In the genomic region with DNA sequence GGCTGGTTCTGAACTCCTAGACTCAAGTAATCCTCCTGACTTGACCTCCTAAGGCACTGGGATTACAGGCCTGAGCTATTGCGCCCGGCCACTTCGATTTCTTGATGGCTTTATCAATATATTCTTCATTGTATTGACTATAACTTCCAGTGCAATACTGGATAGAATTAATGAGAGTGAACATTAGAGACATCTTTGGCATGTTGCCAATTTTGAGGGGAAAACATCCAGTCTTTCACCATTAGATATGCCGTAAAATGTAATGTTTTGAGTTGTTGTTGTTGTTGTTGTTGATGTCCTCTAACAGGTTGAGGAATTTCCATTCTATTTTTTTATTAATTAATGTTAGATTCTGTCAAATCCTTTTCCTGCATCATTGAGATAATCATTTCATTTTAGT, we compare ENCODE assay signal across 20 cellular contexts.
DNase-seq lines count a peak whose midpoint lies in the region; ATAC-seq, FAIRE-seq and TF ChIP-seq lines count a peak whose summit lies in the region.
"Had no signal": no experiment of that assay in that cellular context is flagged by ENCODE, and none has a peak within 500 bp of the region (broad histone marks: within the 10 kb centered on the region; RNA-seq: fewer than 3 reads in every experiment).

No MANE protein-coding gene starts in this region.

- H2AFZ ChIP-seq in HepG2 (ENCODE audit: low read length) (no peak overlapping the region), K562 (ENCODE audit: low read depth, low read length) (no peak overlapping the region)

- CTCF ChIA-PET in HepG2 (lab: Yijun Ruan, JAX; ENCODE audit: low intra/inter-chr PET ratio, low total read pairs) (no interaction called here), K562 (lab: Yijun Ruan, JAX; ENCODE audit: low intra/inter-chr PET ratio) (no interaction called here)

- TF ChIP-seq RAD21 in HepG2 (CRISPR knock-in tag; IDR thresholded peaks at IDR 0.05) (no peak), K562 (CRISPR knock-in tag; conservative IDR thresholded peaks at IDR 0.05 in 1 of 2, IDR thresholded peaks at IDR 0.05 in 1 of 2) (no peak)

- no peaks in the 10 kb centered on the region for H3K9me1 ChIP-seq in K562 (ENCODE audit: control insufficient read depth, insufficient read depth, low read length)

- TF ChIP-seq EP300 in HepG2 (IDR thresholded peaks at IDR 0.05; ENCODE audit: low read depth in 2 of 2, low read length in 2 of 2), result no peak
- TF ChIP-seq EP300 in HepG2 (CRISPR knock-in tag; IDR thresholded peaks at IDR 0.05; ENCODE audit: borderline replicate concordance), result no peak
- TF ChIP-seq EP300 in K562 (IDR thresholded peaks at IDR 0.05; ENCODE audit: low read length), result no peak

- H3K79me2 ChIP-seq in HepG2 (ENCODE audit: insufficient read depth, low read length) (no peaks in the 10 kb centered on the region), K562 (ENCODE audit: control insufficient read depth, insufficient read depth, low read length) (no peaks in the 10 kb centered on the region)

- intact Hi-C loops in HepG2 (cut with micrococcal nuclease; ENCODE audit: unreplicated experiment) (no loop called here), right lobe of liver (cut with DNase I) (no loop called here), K562 (cut with micrococcal nuclease) (no loop called here)

- BruUV-seq in HepG2 (replicated peaks; lab: Mats Ljungman, UMichigan) (no TSS peak), K562 (replicated peaks; lab: Mats Ljungman, UMichigan) (no TSS peak)

- TF ChIP-seq POLR2A in HepG2 (IDR thresholded peaks at IDR 0.05; ENCODE audit: insufficient read depth in 1 of 2, low read depth in 2 of 2, low read length in 2 of 2) (no peak), right lobe of liver (IDR thresholded peaks at IDR 0.05) (no peak), K562 (conservative IDR thresholded peaks at IDR 0.05) (no peak)

- H3K27ac ChIP-seq in HepG2 (ENCODE audit: extremely low read length, insufficient read depth, low read length), result no peak overlapping the region
- no peak overlapping the region for H3K27ac ChIP-seq in right lobe of liver
- H3K27ac ChIP-seq in K562 (ENCODE audit: extremely low read depth, low read depth, low read length), result no peak overlapping the region
- no peak overlapping the region for H3K27ac ChIP-seq in small intestine (ENCODE audit: low read depth in 1 of 2, low read length in 1 of 2)

- no peaks in the 10 kb centered on the region for H3K9me3 ChIP-seq in HepG2 (ENCODE audit: low read length)
- H3K9me3 ChIP-seq in right lobe of liver, result no peaks in the 10 kb centered on the region
- H3K9me3 ChIP-seq in K562 (replicated peaks; ENCODE audit: control insufficient read depth, insufficient read depth, low read depth, low read length), result no peaks in the 10 kb centered on the region
- H3K9me3 ChIP-seq in small intestine (ENCODE audit: control insufficient read depth, low read depth), result no peaks in the 10 kb centered on the region
- H3K9me3 ChIP-seq: BE2C had no signal

- no peaks in the 10 kb centered on the region for H3K36me3 ChIP-seq in HepG2 (replicated peaks in 1 of 2; ENCODE audit: control insufficient read depth in 1 of 2, insufficient read depth in 2 of 2, low read length in 2 of 2)
- H3K36me3 ChIP-seq in right lobe of liver, result no peaks in the 10 kb centered on the region
- no peaks in the 10 kb centered on the region for H3K36me3 ChIP-seq in K562 (ENCODE audit: control insufficient read depth, insufficient read depth, low read length)
- H3K36me3 ChIP-seq in small intestine (ENCODE audit: control insufficient read depth in 2 of 2, insufficient read depth in 2 of 2, low read length in 2 of 2), result no peaks in the 10 kb centered on the region
- H3K36me3 ChIP-seq: BE2C had no signal

- H3K4me2 ChIP-seq in HepG2 (ENCODE audit: low read depth, low read length) (no peak overlapping the region), K562 (ENCODE audit: insufficient read depth, low read length) (no peak overlapping the region)

- FAIRE-seq in HepG2 (lab: Jason Lieb, UNC) (no peak), K562 (lab: Jason Lieb, UNC) (peak; percentile 11), small intestine (lab: Jason Lieb, UNC) (peak; percentile 94)
- FAIRE-seq: GM12891, GM19239, H1 had no signal

- H3K9ac ChIP-seq in HepG2 (ENCODE audit: insufficient read depth, low read depth, low read length) (no peak overlapping the region), K562 (ENCODE audit: insufficient read depth in 1 of 2, low read depth in 2 of 2, low read length in 2 of 2) (no peak overlapping the region)

- WGBS in HepG2 (ENCODE audit: low lambda C conversion rate), result 26% methylated on average over 4 of the region's 4 CpGs
- 84% methylated on average over 4 of the region's 4 CpGs for WGBS in right lobe of liver (ENCODE audit: insufficient coverage, low coverage, low lambda C conversion rate, missing lambda C conversion rate)
- 0% methylated on average over 4 of the region's 4 CpGs for WGBS in K562 (ENCODE audit: insufficient coverage, low coverage, missing lambda C conversion rate)
- WGBS in small intestine, 3 donors, result 87 to 92% (median 90%) methylated on average over 4 of the region's 4 CpGs

- H4K20me1 ChIP-seq in HepG2 (ENCODE audit: insufficient read depth, low read length) (no peaks in the 10 kb centered on the region), K562 (replicated peaks; ENCODE audit: control insufficient read depth, insufficient read depth, low read length) (no peaks in the 10 kb centered on the region)

- POLR2A ChIA-PET in HepG2 (lab: Yijun Ruan, JAX), result no interaction called here
- POLR2A ChIA-PET in K562 (lab: Yijun Ruan, JAX), result no interaction called here

- ATAC-seq in HepG2, result no peak
- ATAC-seq in right lobe of liver, result no peak
- no peak for ATAC-seq in K562

- in situ Hi-C loops in HepG2 (cut with HindIII; ENCODE audit: extremely low pct_ligation_motif_present, low pct_unique_long_range_greater_than_20kb) (no loop called here), K562 (cut with MboI) (no loop called here)

- H3K4me3 ChIP-seq in HepG2 (replicated peaks in 1 of 3; ENCODE audit: insufficient read depth in 1 of 3, low read depth in 2 of 3, low read length in 3 of 3) (no peak overlapping the region), right lobe of liver (no peak overlapping the region), K562 (no peak overlapping the region), small intestine (ENCODE audit: low read depth in 1 of 2, low read length in 2 of 2) (no peak overlapping the region)

- TF ChIP-seq CTCF in HepG2 (CRISPR knock-in tag; IDR thresholded peaks at IDR 0.05) (no peak), right lobe of liver (IDR thresholded peaks at IDR 0.05) (no peak), K562 (IDR thresholded peaks at IDR 0.05 in 2 of 3, conservative IDR thresholded peaks at IDR 0.05 in 1 of 3; ENCODE audit: insufficient read depth in 2 of 3, low read depth in 1 of 3, low read length in 3 of 3) (no peak)

- H3K4me1 ChIP-seq in HepG2 (ENCODE audit: insufficient read depth, low read length) (no peaks in the 10 kb centered on the region), right lobe of liver (no peaks in the 10 kb centered on the region), K562 (replicated peaks in 1 of 2; ENCODE audit: control insufficient read depth in 2 of 2, insufficient read depth in 2 of 2, low read length in 2 of 2) (no peaks in the 10 kb centered on the region), small intestine (ENCODE audit: control insufficient read depth in 2 of 2, insufficient read depth in 1 of 2, low read depth in 1 of 2, low read length in 1 of 2) (no peaks in the 10 kb centered on the region)
- H3K4me1 ChIP-seq: BE2C had no signal

- H3K27me3 ChIP-seq in HepG2 (ENCODE audit: control insufficient read depth in 1 of 2, insufficient read depth in 2 of 2, low read length in 2 of 2) (no peaks in the 10 kb centered on the region; a peak in 1 of 5 replicates), right lobe of liver (no peaks in the 10 kb centered on the region), K562 (ENCODE audit: control insufficient read depth in 2 of 2, insufficient read depth in 2 of 2, low read length in 2 of 2) (no peaks in the 10 kb centered on the region), small intestine (ENCODE audit: control insufficient read depth in 2 of 2, insufficient read depth in 2 of 2, low read length in 2 of 2) (no peaks in the 10 kb centered on the region)
- H3K27me3 ChIP-seq: BE2C had no signal

- no peak for DNase-seq in HepG2 (ENCODE audit: low spot score)
- no peak for DNase-seq in right lobe of liver
- DNase-seq in K562 (ENCODE audit: extremely low read depth in 1 of 4, low spot score in 3 of 4), result no peak
- DNase-seq in small intestine, result no peak
- DNase-seq in inferior parietal cortex (ENCODE audit: extremely low spot score), result no peak
- no peak for DNase-seq in GM03348 (ENCODE audit: low spot score)
- DNase-seq: ACHN; BE2C; C1 segment of cervical spinal cord; CD4-positive, CD25-positive, alpha-beta regulatory T cell; CD8-positive, alpha-beta memory T cell; COR-L47; DMS 273 treated with DMSO at 0.1 percent for 48 hours; DMS53; DND-41; EL; H9 had no signal

TF ChIP-seq in HepG2, 621 proteins besides CTCF, POLR2A, EP300 and RAD21:
- TF ChIP-seq IRF2 (CRISPR knock-in tag; IDR thresholded peaks at IDR 0.05), result no peak
- peak; percentile 85 for TF ChIP-seq LCORL (IDR thresholded peaks at IDR 0.05)
- no peak for TF ChIP-seq LCORL (CRISPR knock-in tag; IDR thresholded peaks at IDR 0.05)

TF ChIP-seq in K562, 482 proteins besides CTCF, POLR2A, EP300 and RAD21:
- peak; percentile 97 for TF ChIP-seq NFIC (IDR thresholded peaks at IDR 0.05)
- TF ChIP-seq NFIX (CRISPR knock-in tag; IDR thresholded peaks at IDR 0.05; ENCODE audit: low read depth), result peak; percentile 97
- no peak for TF ChIP-seq CCAR2 (IDR thresholded peaks at IDR 0.05; ENCODE audit: low read depth, low read length)

Comparison
In these comparisons a context has a peak if more than half of its experiments do, and no peak if none do; other contexts are left out.
1. Of the 241 proteins assayed by ChIP-seq in both HepG2 and K562: peak only in HepG2: none; only in K562: NFIC; in both: none; in neither: 240.